In the genomic region with DNA sequence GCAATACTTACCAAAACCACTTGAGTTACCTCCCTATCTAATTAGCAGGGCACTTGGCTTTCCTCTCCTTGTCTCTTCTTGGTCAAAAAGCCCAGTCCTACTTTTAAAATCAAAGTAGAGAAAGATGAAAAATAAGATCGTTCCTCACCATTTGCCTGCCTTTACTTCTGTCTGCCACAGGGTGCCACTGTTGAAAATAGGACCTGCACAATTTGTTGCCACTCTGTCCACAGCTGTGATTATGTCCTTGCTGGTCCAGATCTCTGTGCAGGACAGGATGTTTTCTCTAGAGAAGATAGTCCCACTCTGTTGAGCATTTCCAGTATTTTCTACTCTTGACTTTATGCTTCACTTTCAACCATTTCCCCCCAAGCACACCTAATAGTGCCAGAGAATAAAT, we compare ENCODE assay signal across 10 cellular contexts.
A peak's percentile ranks its signal among the peaks of the same experiment; 100 is the strongest.
DNase-seq lines count a peak whose midpoint lies in the region; ATAC-seq, FAIRE-seq and TF ChIP-seq lines count a peak whose summit lies in the region.
"Had no signal": no experiment of that assay in that cellular context is flagged by ENCODE, and none has a peak within 500 bp of the region (broad histone marks: within the 10 kb centered on the region; RNA-seq: fewer than 3 reads in every experiment).

No MANE protein-coding gene starts in this region.

- H3K27me3 ChIP-seq in keratinocyte (ENCODE audit: control insufficient read depth, extremely low read depth, insufficient read depth, low read length), result no peaks in the 10 kb centered on the region

- H3K9me3 ChIP-seq in keratinocyte (ENCODE audit: control insufficient read depth, low read depth, low read length), result no peaks in the 10 kb centered on the region

- H4K20me1 ChIP-seq in keratinocyte (ENCODE audit: control insufficient read depth, extremely low read depth, insufficient read depth, low read length), result no peaks in the 10 kb centered on the region

- H3K4me3 ChIP-seq in WI38 (ENCODE audit: low read depth, low read length) (no peak overlapping the region), keratinocyte (ENCODE audit: control insufficient read depth in 2 of 3, extremely low read depth in 1 of 3, insufficient read depth in 2 of 3, low read depth in 1 of 3, low read length in 3 of 3) (no peak overlapping the region)

- dilution Hi-C loops in keratinocyte (cut with MboI; ENCODE audit: extremely low pct_ligation_motif_present, low sequenced_read_pairs), result no loop called here

- H3K9me1 ChIP-seq in keratinocyte (ENCODE audit: control insufficient read depth, extremely low read depth, insufficient read depth, low read length), result no peaks in the 10 kb centered on the region

- ATAC-seq in HG02798 (IDR thresholded peaks at IDR 0.05; ENCODE audit: poor library complexity, unreplicated experiment), result no peak

- no peak overlapping the region for H3K4me2 ChIP-seq in keratinocyte (ENCODE audit: control insufficient read depth, extremely low read depth, insufficient read depth, low read depth, low read length)

- peak; percentile 17; the same call in 1 of the 2 replicates for TF ChIP-seq CTCF in WI38 (IDR thresholded peaks at IDR 0.05; ENCODE audit: low read depth, low read length)
- TF ChIP-seq CTCF in keratinocyte (optimal IDR thresholded peaks at IDR 0.05 in 1 of 3, IDR thresholded peaks at IDR 0.05 in 1 of 3, conservative IDR thresholded peaks at IDR 0.05 in 1 of 3; ENCODE audit: extremely low read depth in 1 of 3, insufficient read depth in 2 of 3, low read length in 3 of 3), result peak; percentile 38 to 49 (median 43)

- H2AFZ ChIP-seq in keratinocyte (ENCODE audit: control insufficient read depth, low read length), result no peak overlapping the region

- DNase-seq in ELR (ENCODE audit: low read depth) (peak; percentile 4), HT1080 (ENCODE audit: low read depth) (peak; percentile 12), keratinocyte (ENCODE audit: low read depth, low spot score) (no peak), NCI-H226 (no peak), DMS114 treated with DMSO at 0.1 percent for 48 hours (lab: John Stamatoyannopoulos, UW; ENCODE audit: unreplicated experiment) (no peak)
- DNase-seq in activated CD4-positive, alpha-beta T cell treated with anti-CD3 and anti-CD28 coated beads, Interleukin-2, amount 50 U/mL, for 48 hours, result no peak
- DNase-seq: activated CD4-positive, alpha-beta memory T cell treated with anti-CD3 and anti-CD28 coated beads, Interleukin-2, amount 10 ng/mL, durations not matched to agents 7 days and 5 days; Right ventricle myocardium superior had no signal

- H3K4me1 ChIP-seq in keratinocyte (ENCODE audit: control insufficient read depth, extremely low read depth, insufficient read depth, low read length), result no peaks in the 10 kb centered on the region

- H3K27ac ChIP-seq in keratinocyte (ENCODE audit: control insufficient read depth, insufficient read depth, low read length), result no peak overlapping the region

- no peak for FAIRE-seq in keratinocyte (lab: Jason Lieb, UNC)

- H3K79me2 ChIP-seq in keratinocyte (ENCODE audit: control insufficient read depth, insufficient read depth, low read length), result no peaks in the 10 kb centered on the region

- no peak overlapping the region for H3K9ac ChIP-seq in keratinocyte (ENCODE audit: control insufficient read depth, extremely low read depth, insufficient read depth, low read length)

- no peaks in the 10 kb centered on the region for H3K36me3 ChIP-seq in keratinocyte (ENCODE audit: control insufficient read depth in 2 of 2, extremely low read depth in 1 of 2, insufficient read depth in 2 of 2, low read length in 2 of 2)

Comparison
In these comparisons a context has a peak if more than half of its experiments do, and no peak if none do; other contexts are left out.
1. DNase-seq: peak in ELR (single experiment) and HT1080 (single experiment); none in keratinocyte (single experiment), NCI-H226 (single experiment), activated CD4-positive, alpha-beta T cell treated with anti-CD3 and anti-CD28 coated beads, Interleukin-2, amount 50 U/mL, for 48 hours (0 of 2) and DMS114 treated with DMSO at 0.1 percent for 48 hours (single experiment).